Comparison of ENCODE assay signal across 18 cellular contexts in genomic region chr19:30132312-30133075, GRCh38.
"Had no signal": no experiment of that assay in that cellular context is flagged by ENCODE, and none has a peak within 500 bp of the region (broad histone marks: within the 10 kb centered on the region; RNA-seq: fewer than 3 reads in every experiment).

No MANE protein-coding gene starts in this region.

- H3K4me1 ChIP-seq: gastrocnemius medialis, heart right ventricle, parathyroid adenoma, sigmoid colon had no signal

- H3K79me2 ChIP-seq: parathyroid adenoma had no signal

- DNase-seq: activated CD4-positive, alpha-beta T cell treated with anti-CD3 and anti-CD28 coated beads, Interleukin-2, amount 50 U/mL, for 48 hours; activated naive CD4-positive, alpha-beta T cell treated with anti-CD3 and anti-CD28 coated beads, Interleukin-2, amount 10 ng/mL, durations not matched to agents 7 days and 5 days; activated naive CD8-positive, alpha-beta T cell treated with anti-CD3 and anti-CD28 coated beads, Interleukin-2, amount 50 U/mL, for 24 hours; anterior cingulate cortex; brain microvascular endothelial cell; central memory CD4-positive, alpha-beta T cell; gastrocnemius medialis; heart right ventricle; mucosa of descending colon; naive B cell; sigmoid colon; stimulated activated CD4-positive, alpha-beta T cell treated with anti-CD3 and anti-CD28 coated beads, Interleukin-4, amount 100 ng/mL, for 4 hours; stimulated activated naive B cell treated with anti-CD40 and anti-IgM and Interleukin-4, amounts not matched to agents 10 μg/mL and 1 μg/mL and 100 μg/mL, for 72 hours; T-helper 2 cell had no signal

- H2AFZ ChIP-seq: parathyroid adenoma had no signal

- H3K36me3 Mint-ChIP-seq: activated naive CD4-positive, alpha-beta T cell treated with anti-CD3 and anti-CD28 coated beads, Interleukin-2, amount 10 ng/mL, durations not matched to agents 7 days and 5 days; memory B cell; naive B cell; stimulated activated naive B cell treated with anti-CD40 and anti-IgM and Interleukin-4, amounts not matched to agents 10 μg/mL and 1 μg/mL and 100 μg/mL, for 72 hours had no signal

- H3K9me3 Mint-ChIP-seq: activated naive CD4-positive, alpha-beta T cell treated with anti-CD3 and anti-CD28 coated beads, Interleukin-2, amount 10 ng/mL, durations not matched to agents 7 days and 5 days; activated naive CD8-positive, alpha-beta T cell treated with anti-CD3 and anti-CD28 coated beads, Interleukin-2, amount 50 U/mL, for 24 hours had no signal

- H3K9ac ChIP-seq: parathyroid adenoma had no signal

- H3K27me3 ChIP-seq: brain microvascular endothelial cell, dorsolateral prefrontal cortex, gastrocnemius medialis, sigmoid colon had no signal

- H3K9me3 ChIP-seq: gastrocnemius medialis, heart right ventricle, mucosa of descending colon, sigmoid colon had no signal

- H3K27ac Mint-ChIP-seq: activated naive CD4-positive, alpha-beta T cell treated with anti-CD3 and anti-CD28 coated beads, Interleukin-2, amount 10 ng/mL, durations not matched to agents 7 days and 5 days; activated naive CD8-positive, alpha-beta T cell treated with anti-CD3 and anti-CD28 coated beads, Interleukin-2, amount 50 U/mL, for 24 hours; memory B cell; stimulated activated naive B cell treated with anti-CD40 and anti-IgM and Interleukin-4, amounts not matched to agents 10 μg/mL and 1 μg/mL and 100 μg/mL, for 72 hours had no signal

- H3K4me1 Mint-ChIP-seq: activated naive CD4-positive, alpha-beta T cell treated with anti-CD3 and anti-CD28 coated beads, Interleukin-2, amount 10 ng/mL, durations not matched to agents 7 days and 5 days; activated naive CD8-positive, alpha-beta T cell treated with anti-CD3 and anti-CD28 coated beads, Interleukin-2, amount 50 U/mL, for 24 hours; memory B cell; naive B cell; stimulated activated naive B cell treated with anti-CD40 and anti-IgM and Interleukin-4, amounts not matched to agents 10 μg/mL and 1 μg/mL and 100 μg/mL, for 72 hours had no signal

- ATAC-seq: activated naive CD8-positive, alpha-beta T cell treated with anti-CD3 and anti-CD28 coated beads, Interleukin-2, amount 50 U/mL, for 24 hours; gastrocnemius medialis; heart right ventricle; mucosa of descending colon; stimulated activated naive B cell treated with anti-CD40 and anti-IgM and Interleukin-4, amounts not matched to agents 10 μg/mL and 1 μg/mL and 100 μg/mL, for 72 hours had no signal

- H3K36me3 ChIP-seq: brain microvascular endothelial cell, gastrocnemius medialis, heart right ventricle, sigmoid colon had no signal

- H3K4me3 Mint-ChIP-seq: activated naive CD4-positive, alpha-beta T cell treated with anti-CD3 and anti-CD28 coated beads, Interleukin-2, amount 10 ng/mL, durations not matched to agents 7 days and 5 days; activated naive CD8-positive, alpha-beta T cell treated with anti-CD3 and anti-CD28 coated beads, Interleukin-2, amount 50 U/mL, for 24 hours; memory B cell; naive B cell; stimulated activated naive B cell treated with anti-CD40 and anti-IgM and Interleukin-4, amounts not matched to agents 10 μg/mL and 1 μg/mL and 100 μg/mL, for 72 hours had no signal

- H3K27me3 Mint-ChIP-seq: activated naive CD4-positive, alpha-beta T cell treated with anti-CD3 and anti-CD28 coated beads, Interleukin-2, amount 10 ng/mL, durations not matched to agents 7 days and 5 days had no signal

- H3K27ac ChIP-seq: brain microvascular endothelial cell, dorsolateral prefrontal cortex, gastrocnemius medialis, heart right ventricle, parathyroid adenoma, sigmoid colon, VCaP had no signal

- H3K4me3 ChIP-seq: dorsolateral prefrontal cortex, gastrocnemius medialis, heart right ventricle, mucosa of descending colon, sigmoid colon had no signal
